ENCODE assay signal across 10 cellular contexts in the genomic region with DNA sequence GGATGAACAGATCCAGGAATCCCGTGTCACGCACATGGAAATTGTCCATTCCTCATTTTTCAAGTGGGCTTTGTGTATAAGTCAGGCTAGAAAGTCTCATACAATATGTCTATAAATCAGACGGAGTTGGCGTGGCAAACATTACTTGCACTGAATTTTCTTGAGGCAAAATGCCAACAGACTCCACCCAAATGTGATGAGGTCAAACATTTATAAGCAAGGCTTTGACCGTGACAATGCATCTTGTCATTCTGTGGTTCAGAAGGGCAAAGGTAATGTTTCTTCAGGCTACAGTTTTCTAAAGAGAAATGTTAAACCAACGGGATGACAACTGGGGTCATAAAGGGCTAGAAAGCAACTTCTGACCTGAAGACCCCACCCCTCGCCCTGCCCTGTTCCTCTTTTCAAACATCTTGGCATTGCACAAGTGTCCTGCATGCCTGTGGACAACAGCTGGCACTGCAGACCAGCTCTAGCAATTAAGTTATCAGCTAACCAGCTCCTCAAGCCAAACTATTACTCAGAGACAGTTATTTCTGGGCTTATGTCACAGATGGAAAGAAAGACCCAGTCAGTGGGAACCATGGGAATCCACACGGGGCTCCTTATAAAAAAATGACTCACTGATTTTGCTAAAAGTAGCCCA. TPM values are rescaled to one million over a fixed set of nuclear protein-coding genes. Genes with fewer than 3 reads are reported as not detected.
A peak's percentile ranks its signal among the peaks of the same experiment; 100 is the strongest.
DNase-seq lines count a peak whose midpoint lies in the region; FAIRE-seq and TF ChIP-seq lines count a peak whose summit lies in the region.
"Had no signal": no experiment of that assay in that cellular context is flagged by ENCODE, and none has a peak within 500 bp of the region (broad histone marks: within the 10 kb centered on the region; RNA-seq: fewer than 3 reads in every experiment).

No MANE protein-coding gene starts in this region.

- H4K20me1 ChIP-seq in osteoblast (ENCODE audit: insufficient read depth, low read length), result peaks cover 17% of the 10 kb centered on the region

- H3K27ac ChIP-seq in esophagus muscularis mucosa (replicated peaks in 1 of 4) (peak overlapping the region; percentile 62 to 74 (median 66)), osteoblast (ENCODE audit: low read depth, low read length) (peak overlapping the region; percentile 81)

- no peaks in the 10 kb centered on the region for H3K27me3 Mint-ChIP-seq in activated T-cell treated with anti-CD3 and anti-CD28 coated beads, Interleukin-2, amount 50 U/mL, for 24 hours
- H3K27me3 Mint-ChIP-seq: activated naive CD8-positive, alpha-beta T cell had no signal

- H3K36me3 ChIP-seq in esophagus muscularis mucosa, result no peaks in the 10 kb centered on the region
- peaks cover under 1% of the 10 kb centered on the region for H3K36me3 ChIP-seq in osteoblast (ENCODE audit: insufficient read depth, low read length)

- H3K79me2 ChIP-seq in osteoblast (ENCODE audit: insufficient read depth, low read length), result peaks cover 17% of the 10 kb centered on the region

- no peak overlapping the region for H2AFZ ChIP-seq in osteoblast (ENCODE audit: low read length)

- 50% methylated on average over 8 of the region's 8 CpGs for WGBS in esophagus muscularis mucosa

- H3K4me3 ChIP-seq in esophagus muscularis mucosa, result no peak overlapping the region
- H3K4me3 ChIP-seq in osteoblast (ENCODE audit: insufficient read depth, low read length), result peak overlapping the region; percentile 18

- peaks cover 42% of the 10 kb centered on the region for H3K36me3 Mint-ChIP-seq in activated T-cell treated with anti-CD3 and anti-CD28 coated beads, Interleukin-2, amount 50 U/mL, for 24 hours (ENCODE audit: low read depth)

- no peak overlapping the region for H3K27ac Mint-ChIP-seq in activated T-cell treated with anti-CD3 and anti-CD28 coated beads, Interleukin-2, amount 50 U/mL, for 24 hours
- H3K27ac Mint-ChIP-seq: activated naive CD8-positive, alpha-beta T cell had no signal

- H3K4me1 ChIP-seq in esophagus muscularis mucosa (peaks cover 80 to 99% (median 90%) of the 10 kb centered on the region in 4 donors), osteoblast (ENCODE audit: insufficient read depth, low read length) (peaks cover 53% of the 10 kb centered on the region)

- TF ChIP-seq EP300 in esophagus muscularis mucosa (IDR thresholded peaks at IDR 0.05), result no peak

- peak; percentile 90 for FAIRE-seq in RCC 7860 (lab: Jason Lieb, UNC)

- intact Hi-C loops in esophagus muscularis mucosa (cut with DNase I), result no loop called here

- no peak overlapping the region for H3K4me3 Mint-ChIP-seq in activated T-cell treated with anti-CD3 and anti-CD28 coated beads, Interleukin-2, amount 50 U/mL, for 24 hours
- H3K4me3 Mint-ChIP-seq: activated naive CD8-positive, alpha-beta T cell; neural crest cell had no signal

- no peak for TF ChIP-seq POLR2A in esophagus muscularis mucosa (IDR thresholded peaks at IDR 0.05; ENCODE audit: low read depth)

- peak overlapping the region; percentile 72 for H3K4me2 ChIP-seq in osteoblast (ENCODE audit: insufficient read depth, low read length)

- TF ChIP-seq CTCF in esophagus muscularis mucosa (IDR thresholded peaks at IDR 0.05), result peak; percentile 13 to 29 (median 18)
- peak; percentile 51 for TF ChIP-seq CTCF in osteoblast (IDR thresholded peaks at IDR 0.05; ENCODE audit: extremely low read depth, low read depth, low read length)

- peaks cover 61% of the 10 kb centered on the region for H3K4me1 Mint-ChIP-seq in activated T-cell treated with anti-CD3 and anti-CD28 coated beads, Interleukin-2, amount 50 U/mL, for 24 hours (ENCODE audit: low read depth)

- peak; percentile 69 for DNase-seq in CD1c-positive myeloid dendritic cell (ENCODE audit: extremely low spot score)
- DNase-seq in RCC 7860 (ENCODE audit: low spot score), result peak; percentile 94
- no peak for DNase-seq in esophagus muscularis mucosa (ENCODE audit: extremely low spot score)
- peak; percentile 95 for DNase-seq in osteoblast (ENCODE audit: insufficient read length, low spot score, missing footprints)
- no peak for DNase-seq in activated T-cell treated with anti-CD3 and anti-CD28 coated beads, Interleukin-2, amount 50 U/mL, for 24 hours
- DNase-seq in COLO668 (lab: John Stamatoyannopoulos, UW; ENCODE audit: unreplicated experiment), result no peak
- no peak for DNase-seq in KG1 (lab: John Stamatoyannopoulos, UW)
- DNase-seq in DMS153 treated with DMSO at 0.1 percent for 48 hours (lab: John Stamatoyannopoulos, UW; ENCODE audit: unreplicated experiment), result no peak

- H3K9me3 Mint-ChIP-seq in activated T-cell treated with anti-CD3 and anti-CD28 coated beads, Interleukin-2, amount 50 U/mL, for 24 hours, result no peaks in the 10 kb centered on the region
- H3K9me3 Mint-ChIP-seq: neural crest cell had no signal

- no peaks in the 10 kb centered on the region for H3K27me3 ChIP-seq in esophagus muscularis mucosa
- H3K27me3 ChIP-seq in osteoblast (ENCODE audit: insufficient read depth, low read length), result no peaks in the 10 kb centered on the region

- no peaks in the 10 kb centered on the region for H3K9me3 ChIP-seq in esophagus muscularis mucosa
- no peaks in the 10 kb centered on the region for H3K9me3 ChIP-seq in osteoblast (ENCODE audit: low read depth, low read length)

RNA-seq across cellular contexts. Expression of a gene that starts 36.5 kb away (rescaled TPM):
- 1 to 10 TPM in 2 of 4 donors, under 1 TPM in 2; 0.17 to 1.2 (median 0.68) TPM for total RNA-seq in esophagus muscularis mucosa
- total RNA-seq in osteoblast, result under 0.01 and 0.36 TPM in 2 replicates

RNA-seq across cellular contexts. Expression of a gene that starts 42.0 kb away (rescaled TPM):
- total RNA-seq in esophagus muscularis mucosa (10 to 100 TPM in 3 of 4 donors, 1 to 10 TPM in 1; 10.0 to 24.7 (median 21.7) TPM), osteoblast (15.9 and 18.0 TPM in 2 replicates)

Comparison
In these comparisons a context has a peak if more than half of its experiments do, and no peak if none do; other contexts are left out.
1. DNase-seq: peak in CD1c-positive myeloid dendritic cell (single experiment), RCC 7860 (single experiment) and osteoblast (single experiment); none in esophagus muscularis mucosa (single experiment), activated T-cell treated with anti-CD3 and anti-CD28 coated beads, Interleukin-2, amount 50 U/mL, for 24 hours (single experiment), COLO668 (single experiment), KG1 (single experiment) and DMS153 treated with DMSO at 0.1 percent for 48 hours (single experiment).